In the genomic region with DNA sequence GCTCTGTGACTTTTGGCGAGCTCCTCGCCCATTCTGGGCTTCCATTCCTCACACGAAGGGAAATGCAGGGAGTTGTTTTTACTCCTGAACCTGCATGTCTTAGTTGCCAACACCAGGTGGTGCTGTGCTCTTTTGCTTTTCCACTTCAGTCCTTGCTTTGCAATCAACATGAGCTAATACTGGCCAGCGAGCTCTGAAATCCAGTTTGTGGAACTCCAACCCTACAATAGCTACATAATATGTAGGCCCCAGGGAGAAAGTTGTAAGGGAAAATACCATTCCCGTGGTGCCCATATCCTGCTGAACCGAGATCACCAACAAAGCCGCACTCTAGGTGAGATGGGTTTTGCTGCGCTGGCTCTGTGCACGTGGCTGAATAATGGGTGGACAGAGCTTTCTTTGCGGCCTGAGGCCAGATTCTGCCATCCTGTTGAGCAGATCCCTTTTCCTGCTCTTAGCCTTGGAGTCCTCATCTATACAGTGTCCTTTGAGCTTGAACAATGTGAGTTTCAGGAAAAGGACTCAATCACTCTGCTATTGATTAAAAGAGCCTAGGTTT, we compare ENCODE assay signal across 1 cellular context.
TF ChIP-seq lines count a peak whose summit lies in the region.

No MANE protein-coding gene starts in this region.

TF ChIP-seq in K562, 482 proteins besides CTCF, POLR2A, EP300 and RAD21 (continued from another document and continues in another):
- TF ChIP-seq, protein P1, sequence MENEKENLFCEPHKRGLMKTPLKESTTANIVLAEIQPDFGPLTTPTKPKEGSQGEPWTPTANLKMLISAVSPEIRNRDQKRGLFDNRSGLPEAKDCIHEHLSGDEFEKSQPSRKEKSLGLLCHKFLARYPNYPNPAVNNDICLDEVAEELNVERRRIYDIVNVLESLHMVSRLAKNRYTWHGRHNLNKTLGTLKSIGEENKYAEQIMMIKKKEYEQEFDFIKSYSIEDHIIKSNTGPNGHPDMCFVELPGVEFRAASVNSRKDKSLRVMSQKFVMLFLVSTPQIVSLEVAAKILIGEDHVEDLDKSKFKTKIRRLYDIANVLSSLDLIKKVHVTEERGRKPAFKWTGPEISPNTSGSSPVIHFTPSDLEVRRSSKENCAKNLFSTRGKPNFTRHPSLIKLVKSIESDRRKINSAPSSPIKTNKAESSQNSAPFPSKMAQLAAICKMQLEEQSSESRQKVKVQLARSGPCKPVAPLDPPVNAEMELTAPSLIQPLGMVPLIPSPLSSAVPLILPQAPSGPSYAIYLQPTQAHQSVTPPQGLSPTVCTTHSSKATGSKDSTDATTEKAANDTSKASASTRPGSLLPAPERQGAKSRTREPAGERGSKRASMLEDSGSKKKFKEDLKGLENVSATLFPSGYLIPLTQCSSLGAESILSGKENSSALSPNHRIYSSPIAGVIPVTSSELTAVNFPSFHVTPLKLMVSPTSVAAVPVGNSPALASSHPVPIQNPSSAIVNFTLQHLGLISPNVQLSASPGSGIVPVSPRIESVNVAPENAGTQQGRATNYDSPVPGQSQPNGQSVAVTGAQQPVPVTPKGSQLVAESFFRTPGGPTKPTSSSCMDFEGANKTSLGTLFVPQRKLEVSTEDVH (IDR thresholded peaks at IDR 0.05; ENCODE audit: low read depth, partially characterized antibody), result no peak
- no peak for TF ChIP-seq PHF8 (IDR thresholded peaks at IDR 0.05; ENCODE audit: borderline replicate concordance, low read length)
- TF ChIP-seq, protein P2, sequence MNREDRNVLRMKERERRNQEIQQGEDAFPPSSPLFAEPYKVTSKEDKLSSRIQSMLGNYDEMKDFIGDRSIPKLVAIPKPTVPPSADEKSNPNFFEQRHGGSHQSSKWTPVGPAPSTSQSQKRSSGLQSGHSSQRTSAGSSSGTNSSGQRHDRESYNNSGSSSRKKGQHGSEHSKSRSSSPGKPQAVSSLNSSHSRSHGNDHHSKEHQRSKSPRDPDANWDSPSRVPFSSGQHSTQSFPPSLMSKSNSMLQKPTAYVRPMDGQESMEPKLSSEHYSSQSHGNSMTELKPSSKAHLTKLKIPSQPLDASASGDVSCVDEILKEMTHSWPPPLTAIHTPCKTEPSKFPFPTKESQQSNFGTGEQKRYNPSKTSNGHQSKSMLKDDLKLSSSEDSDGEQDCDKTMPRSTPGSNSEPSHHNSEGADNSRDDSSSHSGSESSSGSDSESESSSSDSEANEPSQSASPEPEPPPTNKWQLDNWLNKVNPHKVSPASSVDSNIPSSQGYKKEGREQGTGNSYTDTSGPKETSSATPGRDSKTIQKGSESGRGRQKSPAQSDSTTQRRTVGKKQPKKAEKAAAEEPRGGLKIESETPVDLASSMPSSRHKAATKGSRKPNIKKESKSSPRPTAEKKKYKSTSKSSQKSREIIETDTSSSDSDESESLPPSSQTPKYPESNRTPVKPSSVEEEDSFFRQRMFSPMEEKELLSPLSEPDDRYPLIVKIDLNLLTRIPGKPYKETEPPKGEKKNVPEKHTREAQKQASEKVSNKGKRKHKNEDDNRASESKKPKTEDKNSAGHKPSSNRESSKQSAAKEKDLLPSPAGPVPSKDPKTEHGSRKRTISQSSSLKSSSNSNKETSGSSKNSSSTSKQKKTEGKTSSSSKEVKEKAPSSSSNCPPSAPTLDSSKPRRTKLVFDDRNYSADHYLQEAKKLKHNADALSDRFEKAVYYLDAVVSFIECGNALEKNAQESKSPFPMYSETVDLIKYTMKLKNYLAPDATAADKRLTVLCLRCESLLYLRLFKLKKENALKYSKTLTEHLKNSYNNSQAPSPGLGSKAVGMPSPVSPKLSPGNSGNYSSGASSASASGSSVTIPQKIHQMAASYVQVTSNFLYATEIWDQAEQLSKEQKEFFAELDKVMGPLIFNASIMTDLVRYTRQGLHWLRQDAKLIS (CRISPR knock-in tag; IDR thresholded peaks at IDR 0.05), result peak; percentile 47; the same call in 1 of the 2 replicates
- no peak for TF ChIP-seq TAF1 (IDR thresholded peaks at IDR 0.05; ENCODE audit: control insufficient read depth, extremely low read depth, insufficient read depth, low read length, severe bottlenecking)
- TF ChIP-seq, protein P3, sequence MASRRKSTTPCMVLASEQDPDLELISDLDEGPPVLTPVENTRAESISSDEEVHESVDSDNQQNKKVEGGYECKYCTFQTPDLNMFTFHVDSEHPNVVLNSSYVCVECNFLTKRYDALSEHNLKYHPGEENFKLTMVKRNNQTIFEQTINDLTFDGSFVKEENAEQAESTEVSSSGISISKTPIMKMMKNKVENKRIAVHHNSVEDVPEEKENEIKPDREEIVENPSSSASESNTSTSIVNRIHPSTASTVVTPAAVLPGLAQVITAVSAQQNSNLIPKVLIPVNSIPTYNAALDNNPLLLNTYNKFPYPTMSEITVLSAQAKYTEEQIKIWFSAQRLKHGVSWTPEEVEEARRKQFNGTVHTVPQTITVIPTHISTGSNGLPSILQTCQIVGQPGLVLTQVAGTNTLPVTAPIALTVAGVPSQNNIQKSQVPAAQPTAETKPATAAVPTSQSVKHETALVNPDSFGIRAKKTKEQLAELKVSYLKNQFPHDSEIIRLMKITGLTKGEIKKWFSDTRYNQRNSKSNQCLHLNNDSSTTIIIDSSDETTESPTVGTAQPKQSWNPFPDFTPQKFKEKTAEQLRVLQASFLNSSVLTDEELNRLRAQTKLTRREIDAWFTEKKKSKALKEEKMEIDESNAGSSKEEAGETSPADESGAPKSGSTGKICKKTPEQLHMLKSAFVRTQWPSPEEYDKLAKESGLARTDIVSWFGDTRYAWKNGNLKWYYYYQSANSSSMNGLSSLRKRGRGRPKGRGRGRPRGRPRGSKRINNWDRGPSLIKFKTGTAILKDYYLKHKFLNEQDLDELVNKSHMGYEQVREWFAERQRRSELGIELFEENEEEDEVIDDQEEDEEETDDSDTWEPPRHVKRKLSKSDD (conservative IDR thresholded peaks at IDR 0.05; ENCODE audit: low read length), result no peak
- no peak for TF ChIP-seq ZNF384 (IDR thresholded peaks at IDR 0.05; ENCODE audit: low read depth, low read length)
- TF ChIP-seq KLF6 (CRISPR knock-in tag; IDR thresholded peaks at IDR 0.05; ENCODE audit: borderline replicate concordance), result peak; percentile 70; the same call in 1 of the 2 replicates
- TF ChIP-seq HSF4 (CRISPR knock-in tag; IDR thresholded peaks at IDR 0.05; ENCODE audit: borderline replicate concordance), result peak; percentile 66; the same call in 1 of the 2 replicates
- 0 out of 2 replicates have a peak, but pooled peaks have one; percentile 83 for TF ChIP-seq PTBP1 (IDR thresholded peaks at IDR 0.05; ENCODE audit: low read depth, low read length)
- no peak for TF ChIP-seq KLF1 (tag; IDR thresholded peaks at IDR 0.05)
- TF ChIP-seq ZC3H11A (IDR thresholded peaks at IDR 0.05; ENCODE audit: low read depth, low read length), result no peak
- TF ChIP-seq FOXK2 (conservative IDR thresholded peaks at IDR 0.05 in 1 of 2, IDR thresholded peaks at IDR 0.05 in 1 of 2; ENCODE audit: low read depth in 2 of 2), result peak; percentile 85
- peak; percentile 8; the same call in 1 of the 2 replicates for TF ChIP-seq NFE2L1 (tag; IDR thresholded peaks at IDR 0.05; ENCODE audit: borderline replicate concordance, low read depth)
- TF ChIP-seq, protein P4, sequence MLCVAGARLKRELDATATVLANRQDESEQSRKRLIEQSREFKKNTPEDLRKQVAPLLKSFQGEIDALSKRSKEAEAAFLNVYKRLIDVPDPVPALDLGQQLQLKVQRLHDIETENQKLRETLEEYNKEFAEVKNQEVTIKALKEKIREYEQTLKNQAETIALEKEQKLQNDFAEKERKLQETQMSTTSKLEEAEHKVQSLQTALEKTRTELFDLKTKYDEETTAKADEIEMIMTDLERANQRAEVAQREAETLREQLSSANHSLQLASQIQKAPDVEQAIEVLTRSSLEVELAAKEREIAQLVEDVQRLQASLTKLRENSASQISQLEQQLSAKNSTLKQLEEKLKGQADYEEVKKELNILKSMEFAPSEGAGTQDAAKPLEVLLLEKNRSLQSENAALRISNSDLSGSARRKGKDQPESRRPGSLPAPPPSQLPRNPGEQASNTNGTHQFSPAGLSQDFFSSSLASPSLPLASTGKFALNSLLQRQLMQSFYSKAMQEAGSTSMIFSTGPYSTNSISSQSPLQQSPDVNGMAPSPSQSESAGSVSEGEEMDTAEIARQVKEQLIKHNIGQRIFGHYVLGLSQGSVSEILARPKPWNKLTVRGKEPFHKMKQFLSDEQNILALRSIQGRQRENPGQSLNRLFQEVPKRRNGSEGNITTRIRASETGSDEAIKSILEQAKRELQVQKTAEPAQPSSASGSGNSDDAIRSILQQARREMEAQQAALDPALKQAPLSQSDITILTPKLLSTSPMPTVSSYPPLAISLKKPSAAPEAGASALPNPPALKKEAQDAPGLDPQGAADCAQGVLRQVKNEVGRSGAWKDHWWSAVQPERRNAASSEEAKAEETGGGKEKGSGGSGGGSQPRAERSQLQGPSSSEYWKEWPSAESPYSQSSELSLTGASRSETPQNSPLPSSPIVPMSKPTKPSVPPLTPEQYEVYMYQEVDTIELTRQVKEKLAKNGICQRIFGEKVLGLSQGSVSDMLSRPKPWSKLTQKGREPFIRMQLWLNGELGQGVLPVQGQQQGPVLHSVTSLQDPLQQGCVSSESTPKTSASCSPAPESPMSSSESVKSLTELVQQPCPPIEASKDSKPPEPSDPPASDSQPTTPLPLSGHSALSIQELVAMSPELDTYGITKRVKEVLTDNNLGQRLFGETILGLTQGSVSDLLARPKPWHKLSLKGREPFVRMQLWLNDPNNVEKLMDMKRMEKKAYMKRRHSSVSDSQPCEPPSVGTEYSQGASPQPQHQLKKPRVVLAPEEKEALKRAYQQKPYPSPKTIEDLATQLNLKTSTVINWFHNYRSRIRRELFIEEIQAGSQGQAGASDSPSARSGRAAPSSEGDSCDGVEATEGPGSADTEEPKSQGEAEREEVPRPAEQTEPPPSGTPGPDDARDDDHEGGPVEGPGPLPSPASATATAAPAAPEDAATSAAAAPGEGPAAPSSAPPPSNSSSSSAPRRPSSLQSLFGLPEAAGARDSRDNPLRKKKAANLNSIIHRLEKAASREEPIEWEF (CRISPR knock-in tag; IDR thresholded peaks at IDR 0.05), result peak; percentile 46; the same call in 1 of the 2 replicates
- TF ChIP-seq CHCHD3 (CRISPR knock-in tag; IDR thresholded peaks at IDR 0.05), result no peak
- TF ChIP-seq PPARD (CRISPR knock-in tag; IDR thresholded peaks at IDR 0.05), result no peak
- no peak for TF ChIP-seq RFX1 (IDR thresholded peaks at IDR 0.05)
- TF ChIP-seq, protein P5, sequence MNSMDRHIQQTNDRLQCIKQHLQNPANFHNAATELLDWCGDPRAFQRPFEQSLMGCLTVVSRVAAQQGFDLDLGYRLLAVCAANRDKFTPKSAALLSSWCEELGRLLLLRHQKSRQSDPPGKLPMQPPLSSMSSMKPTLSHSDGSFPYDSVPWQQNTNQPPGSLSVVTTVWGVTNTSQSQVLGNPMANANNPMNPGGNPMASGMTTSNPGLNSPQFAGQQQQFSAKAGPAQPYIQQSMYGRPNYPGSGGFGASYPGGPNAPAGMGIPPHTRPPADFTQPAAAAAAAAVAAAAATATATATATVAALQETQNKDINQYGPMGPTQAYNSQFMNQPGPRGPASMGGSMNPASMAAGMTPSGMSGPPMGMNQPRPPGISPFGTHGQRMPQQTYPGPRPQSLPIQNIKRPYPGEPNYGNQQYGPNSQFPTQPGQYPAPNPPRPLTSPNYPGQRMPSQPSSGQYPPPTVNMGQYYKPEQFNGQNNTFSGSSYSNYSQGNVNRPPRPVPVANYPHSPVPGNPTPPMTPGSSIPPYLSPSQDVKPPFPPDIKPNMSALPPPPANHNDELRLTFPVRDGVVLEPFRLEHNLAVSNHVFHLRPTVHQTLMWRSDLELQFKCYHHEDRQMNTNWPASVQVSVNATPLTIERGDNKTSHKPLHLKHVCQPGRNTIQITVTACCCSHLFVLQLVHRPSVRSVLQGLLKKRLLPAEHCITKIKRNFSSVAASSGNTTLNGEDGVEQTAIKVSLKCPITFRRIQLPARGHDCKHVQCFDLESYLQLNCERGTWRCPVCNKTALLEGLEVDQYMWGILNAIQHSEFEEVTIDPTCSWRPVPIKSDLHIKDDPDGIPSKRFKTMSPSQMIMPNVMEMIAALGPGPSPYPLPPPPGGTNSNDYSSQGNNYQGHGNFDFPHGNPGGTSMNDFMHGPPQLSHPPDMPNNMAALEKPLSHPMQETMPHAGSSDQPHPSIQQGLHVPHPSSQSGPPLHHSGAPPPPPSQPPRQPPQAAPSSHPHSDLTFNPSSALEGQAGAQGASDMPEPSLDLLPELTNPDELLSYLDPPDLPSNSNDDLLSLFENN (IDR thresholded peaks at IDR 0.05; ENCODE audit: low read depth in 2 of 2, low read length in 2 of 2), result no peak
- TF ChIP-seq TOE1 (IDR thresholded peaks at IDR 0.05; ENCODE audit: borderline replicate concordance), result peak; percentile 36; the same call in 1 of the 2 replicates
- no peak for TF ChIP-seq TOE1 (CRISPR knock-in tag; IDR thresholded peaks at IDR 0.05; ENCODE audit: borderline replicate concordance, low read depth)
- TF ChIP-seq, protein P6, sequence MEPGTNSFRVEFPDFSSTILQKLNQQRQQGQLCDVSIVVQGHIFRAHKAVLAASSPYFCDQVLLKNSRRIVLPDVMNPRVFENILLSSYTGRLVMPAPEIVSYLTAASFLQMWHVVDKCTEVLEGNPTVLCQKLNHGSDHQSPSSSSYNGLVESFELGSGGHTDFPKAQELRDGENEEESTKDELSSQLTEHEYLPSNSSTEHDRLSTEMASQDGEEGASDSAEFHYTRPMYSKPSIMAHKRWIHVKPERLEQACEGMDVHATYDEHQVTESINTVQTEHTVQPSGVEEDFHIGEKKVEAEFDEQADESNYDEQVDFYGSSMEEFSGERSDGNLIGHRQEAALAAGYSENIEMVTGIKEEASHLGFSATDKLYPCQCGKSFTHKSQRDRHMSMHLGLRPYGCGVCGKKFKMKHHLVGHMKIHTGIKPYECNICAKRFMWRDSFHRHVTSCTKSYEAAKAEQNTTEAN (CRISPR knock-in tag; IDR thresholded peaks at IDR 0.05), result 0 out of 2 replicates have a peak, but pooled peaks have one; percentile 80
- TF ChIP-seq ETV6 (IDR thresholded peaks at IDR 0.05; ENCODE audit: borderline replicate concordance in 1 of 2, low read depth in 2 of 2, low read length in 1 of 2), result no peak
- TF ChIP-seq ETV6 (CRISPR knock-in tag; IDR thresholded peaks at IDR 0.05; ENCODE audit: borderline replicate concordance), result no peak
- TF ChIP-seq ZNF274 (IDR thresholded peaks at IDR 0.05; ENCODE audit: borderline replicate concordance, low read depth, low read length), result no peak
- TF ChIP-seq, protein P7, sequence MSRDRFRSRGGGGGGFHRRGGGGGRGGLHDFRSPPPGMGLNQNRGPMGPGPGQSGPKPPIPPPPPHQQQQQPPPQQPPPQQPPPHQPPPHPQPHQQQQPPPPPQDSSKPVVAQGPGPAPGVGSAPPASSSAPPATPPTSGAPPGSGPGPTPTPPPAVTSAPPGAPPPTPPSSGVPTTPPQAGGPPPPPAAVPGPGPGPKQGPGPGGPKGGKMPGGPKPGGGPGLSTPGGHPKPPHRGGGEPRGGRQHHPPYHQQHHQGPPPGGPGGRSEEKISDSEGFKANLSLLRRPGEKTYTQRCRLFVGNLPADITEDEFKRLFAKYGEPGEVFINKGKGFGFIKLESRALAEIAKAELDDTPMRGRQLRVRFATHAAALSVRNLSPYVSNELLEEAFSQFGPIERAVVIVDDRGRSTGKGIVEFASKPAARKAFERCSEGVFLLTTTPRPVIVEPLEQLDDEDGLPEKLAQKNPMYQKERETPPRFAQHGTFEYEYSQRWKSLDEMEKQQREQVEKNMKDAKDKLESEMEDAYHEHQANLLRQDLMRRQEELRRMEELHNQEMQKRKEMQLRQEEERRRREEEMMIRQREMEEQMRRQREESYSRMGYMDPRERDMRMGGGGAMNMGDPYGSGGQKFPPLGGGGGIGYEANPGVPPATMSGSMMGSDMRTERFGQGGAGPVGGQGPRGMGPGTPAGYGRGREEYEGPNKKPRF (IDR thresholded peaks at IDR 0.05; ENCODE audit: low read depth, low read length), result no peak
